ENCODE assay signal across 9 cellular contexts in genomic region chr13:78603240-78603947, GRCh38. TPM values are rescaled to one million over a fixed set of nuclear protein-coding genes. Genes with fewer than 3 reads are reported as not detected.
DNase-seq lines count a peak whose midpoint lies in the region; ATAC-seq and TF ChIP-seq lines count a peak whose summit lies in the region.
"Had no signal": no experiment of that assay in that cellular context is flagged by ENCODE, and none has a peak within 500 bp of the region (broad histone marks: within the 10 kb centered on the region; RNA-seq: fewer than 3 reads in every experiment).

TSS of gene POU4F1 (minus strand) at chr13:78603552. CDS start at chr13:78603326, 226 bp downstream.

- peak within 1 kb of the TSS; percentile 78 for H3K27ac Mint-ChIP-seq in activated CD4-positive, alpha-beta T cell treated with anti-CD3 and anti-CD28 coated beads, Interleukin-2, amount 10 ng/mL, durations not matched to agents 7 days and 5 days

- ATAC-seq in Right ventricle myocardium superior (ENCODE audit: poor library complexity) (no peak), HG03103 (IDR thresholded peaks at IDR 0.05; ENCODE audit: low read depth, unreplicated experiment) (peak; percentile 66)

- intact Hi-C loops in Right ventricle myocardium superior (cut with DNase I) (no loop called here), esophagus squamous epithelium (cut with DNase I) (no loop called here), ovary (cut with DNase I) (no loop called here)

- peaks cover 5% of the 10 kb centered on the region for H3K4me1 ChIP-seq in cardiac muscle cell (ENCODE audit: low read depth)
- peaks cover 24 to 54% (median 27%) of the 10 kb centered on the region in 3 donors for H3K4me1 ChIP-seq in esophagus squamous epithelium
- peaks cover 17% of the 10 kb centered on the region for H3K4me1 ChIP-seq in ovary (ENCODE audit: insufficient read depth)

- H3K4me3 Mint-ChIP-seq in activated CD4-positive, alpha-beta T cell treated with anti-CD3 and anti-CD28 coated beads, Interleukin-2, amount 10 ng/mL, durations not matched to agents 7 days and 5 days: peak within 1 kb of the TSS; percentile 65

- POLR2A ChIA-PET in activated CD4-positive, alpha-beta T cell treated with anti-CD3 and anti-CD28 coated beads, Interleukin-2, amount 10 ng/mL, durations not matched to agents 7 days and 5 days (lab: Charles Lee): no interaction called here

- TF ChIP-seq CTCF in cardiac muscle cell (IDR thresholded peaks at IDR 0.05; ENCODE audit: low read depth, low read length): no peak
- no peak for TF ChIP-seq CTCF in esophagus squamous epithelium (IDR thresholded peaks at IDR 0.05)
- TF ChIP-seq CTCF in ovary (IDR thresholded peaks at IDR 0.05): no peak

- peaks cover 2% of the 10 kb centered on the region for H3K36me3 Mint-ChIP-seq in activated CD4-positive, alpha-beta T cell treated with anti-CD3 and anti-CD28 coated beads, Interleukin-2, amount 10 ng/mL, durations not matched to agents 7 days and 5 days (ENCODE audit: low read depth)

- whole genome bisulfite sequencing in esophagus squamous epithelium, 2 donors: 0 to 4% methylated on average over 1 to 5 of the region's 80 CpGs
- WGBS in ovary, 3 donors: 1 to 2% (median 1%) methylated on average over 68 to 80 of the region's 80 CpGs

- H3K9me3 ChIP-seq in cardiac muscle cell (ENCODE audit: low read depth) (no peaks in the 10 kb centered on the region), esophagus squamous epithelium (no peaks in the 10 kb centered on the region), ovary (no peaks in the 10 kb centered on the region)

- CTCF ChIA-PET in activated CD4-positive, alpha-beta T cell treated with anti-CD3 and anti-CD28 coated beads, Interleukin-2, amount 10 ng/mL, durations not matched to agents 7 days and 5 days (lab: Charles Lee): interaction anchor here (1.1 to 1.6 kb wide), 2 partner anchors 13 to 17 kb away, joined by 3 to 5 read pairs; no protein-coding TSS in a partner anchor

- H3K4me3 ChIP-seq in cardiac muscle cell (peak within 1 kb of the TSS; percentile 24), esophagus squamous epithelium (peak within 1 kb of the TSS; percentile 7 to 59 (median 30)), ovary (peak within 1 kb of the TSS; percentile 24)

- no peak within 1 kb of the TSS for H3K27ac ChIP-seq in cardiac muscle cell
- H3K27ac ChIP-seq in esophagus squamous epithelium: no peak within 1 kb of the TSS
- H3K27ac ChIP-seq in ovary: no peak within 1 kb of the TSS

- DNase-seq in cardiac muscle cell (ENCODE audit: low read depth in 1 of 2, low spot score in 1 of 2) (peak; percentile 32 to 71), Right ventricle myocardium superior (no peak), NCI-H2196 treated with DMSO at 0.1 percent for 48 hours (lab: John Stamatoyannopoulos, UW; ENCODE audit: unreplicated experiment) (peak; percentile 61), esophagus squamous epithelium (lab: John Stamatoyannopoulos, UW) (no peak), ovary (no peak), NK-92 (lab: John Stamatoyannopoulos, UW; ENCODE audit: unreplicated experiment) (no peak)
- peak; percentile 76 for DNase-seq in activated CD4-positive, alpha-beta T cell treated with anti-CD3 and anti-CD28 coated beads, Interleukin-2, amount 10 ng/mL, durations not matched to agents 7 days and 5 days

- no peaks in the 10 kb centered on the region for H3K9me3 Mint-ChIP-seq in activated CD4-positive, alpha-beta T cell treated with anti-CD3 and anti-CD28 coated beads, Interleukin-2, amount 10 ng/mL, durations not matched to agents 7 days and 5 days

- H3K27me3 ChIP-seq in cardiac muscle cell: peaks cover 99% of the 10 kb centered on the region
- peaks cover 23 to 98% (median 64%) of the 10 kb centered on the region in 4 donors for H3K27me3 ChIP-seq in esophagus squamous epithelium
- H3K27me3 ChIP-seq in ovary: no peaks in the 10 kb centered on the region

- H3K36me3 ChIP-seq in cardiac muscle cell (no peaks in the 10 kb centered on the region), esophagus squamous epithelium (no peaks in the 10 kb centered on the region), ovary (no peaks in the 10 kb centered on the region)

- H3K4me1 Mint-ChIP-seq in activated CD4-positive, alpha-beta T cell treated with anti-CD3 and anti-CD28 coated beads, Interleukin-2, amount 10 ng/mL, durations not matched to agents 7 days and 5 days: peaks cover 35% of the 10 kb centered on the region

- H3K27me3 Mint-ChIP-seq in activated CD4-positive, alpha-beta T cell treated with anti-CD3 and anti-CD28 coated beads, Interleukin-2, amount 10 ng/mL, durations not matched to agents 7 days and 5 days: peaks cover 87% of the 10 kb centered on the region

- TF ChIP-seq EP300 in ovary (IDR thresholded peaks at IDR 0.05): no peak

- TF ChIP-seq POLR2A in esophagus squamous epithelium (IDR thresholded peaks at IDR 0.05) (no peak), ovary (IDR thresholded peaks at IDR 0.05) (no peak)

RNA-seq across cellular contexts. Expression of gene POU4F1, which starts in this region (rescaled TPM):
- total RNA-seq in cardiac muscle cell (0.42 TPM in 1 of 2 replicates, not detected in the other), Right ventricle myocardium superior (not detected), esophagus squamous epithelium (not detected), ovary (not detected)
- polyA plus RNA-seq in cardiac muscle cell (0.11 and 0.16 TPM in 2 replicates), ovary (under 1 TPM in 1 of 2 donors, not detected in 1; 0.02 TPM)
- total RNA-seq in activated CD4-positive, alpha-beta T cell treated with anti-CD3 and anti-CD28 coated beads, Interleukin-2, amount 10 ng/mL, durations not matched to agents 7 days and 5 days: under 1 TPM; 0.17 to 0.20 TPM
- polyA plus RNA-seq: BJ had no signal

Comparison
In these comparisons a context has a peak if more than half of its experiments do, and no peak if none do; other contexts are left out.
1. Peak in DNase-seq and H3K4me3 ChIP-seq in cardiac muscle cell; RNA of the gene not detected or under 1 TPM.
2. Peak in DNase-seq in activated CD4-positive, alpha-beta T cell treated with anti-CD3 and anti-CD28 coated beads, Interleukin-2, amount 10 ng/mL, durations not matched to agents 7 days and 5 days; RNA of the gene not detected or under 1 TPM.